ENCODE assay signal across 15 cellular contexts in genomic region chr1:210323957-210324356, GRCh38. TPM values are rescaled to one million over a fixed set of nuclear protein-coding genes. Genes with fewer than 3 reads are reported as not detected.
DNase-seq lines count a peak whose midpoint lies in the region; ATAC-seq, FAIRE-seq and TF ChIP-seq lines count a peak whose summit lies in the region.
"Had no signal": no experiment of that assay in that cellular context is flagged by ENCODE, and none has a peak within 500 bp of the region (broad histone marks: within the 10 kb centered on the region; RNA-seq: fewer than 3 reads in every experiment).

No MANE protein-coding gene starts in this region.

- BruUV-seq in GM12878 (replicated peaks; lab: Mats Ljungman, UMichigan), result no TSS peak

- no peaks in the 10 kb centered on the region for H3K79me2 ChIP-seq in GM12878 (ENCODE audit: control insufficient read depth, insufficient read depth, low read length)

- RAD21 ChIA-PET in GM12878 (lab: Charles Lee; ENCODE audit: unreplicated experiment), result interaction anchor here (0.7 to 1.3 kb wide), 3 partner anchors 71 to 76 kb away, joined by 3 read pairs; no protein-coding TSS in a partner anchor

- FAIRE-seq in D721Med (lab: Jason Lieb, UNC), result peak; percentile 55
- peak; percentile 59 for FAIRE-seq in GM12878 (lab: Jason Lieb, UNC)
- FAIRE-seq: H1 had no signal

- POLR2A ChIA-PET in GM12878 (lab: Charles Lee), result no interaction called here

- no peaks in the 10 kb centered on the region; a peak in 1 of 4 replicates for H3K27me3 ChIP-seq in GM12878 (replicated peaks in 1 of 2; ENCODE audit: control insufficient read depth in 2 of 2, insufficient read depth in 2 of 2, low read length in 1 of 2)
- H3K27me3 ChIP-seq: BLaER1 treated with 17β-estradiol and CSF1 and Interleukin-3, amounts not matched to agents 10 nM and 100 nM had no signal

- WGBS in GM12878 (ENCODE audit: insufficient coverage, insufficient replicate concordance, low lambda C conversion rate, missing lambda C conversion rate), result 0% methylated on average over 1 of the region's 1 CpG

- H3K4me1 ChIP-seq in GM12878 (ENCODE audit: control insufficient read depth, insufficient read depth, low read length), result peaks cover 5% of the 10 kb centered on the region

- no peak for TF ChIP-seq RAD21 in GM12878 (IDR thresholded peaks at IDR 0.05; ENCODE audit: insufficient read depth, low read depth, low read length)

- ATAC-seq in GM18519 (IDR thresholded peaks at IDR 0.05; ENCODE audit: low FRiP score, unreplicated experiment) (peak; percentile 38), GM12878 (peak; percentile 25), GM21367 (IDR thresholded peaks at IDR 0.05; ENCODE audit: unreplicated experiment) (no peak), GM18907 (IDR thresholded peaks at IDR 0.05; ENCODE audit: unreplicated experiment) (no peak)
- ATAC-seq: CD8-positive, alpha-beta T cell had no signal

- SMC1A ChIA-PET in GM12878 (lab: Charles Lee; ENCODE audit: uncharacterized antibody, unreplicated experiment), result interaction anchor here (1.4 to 11.8 kb wide), 2 partner anchors 9 to 19 kb away, joined by 4 to 199 read pairs; no protein-coding TSS in a partner anchor

- no peak for DNase-seq in D721Med (ENCODE audit: insufficient read length, low spot score)
- DNase-seq in MV-4-11 (lab: John Stamatoyannopoulos, UW), result peak; percentile 12
- DNase-seq in GM12878 (ENCODE audit: low read depth, low spot score), result no peak
- no peak for DNase-seq in COLO829 (ENCODE audit: low spot score)
- DNase-seq in NCI-H1694 (lab: John Stamatoyannopoulos, UW), result no peak
- DNase-seq: CD8-positive, alpha-beta T cell; COR-L47; GDM1; H9; KG1 had no signal

- no peak overlapping the region for H3K27ac ChIP-seq in GM12878 (ENCODE audit: control insufficient read depth, insufficient read depth)
- H3K27ac ChIP-seq: BLaER1 treated with 17β-estradiol and CSF1 and Interleukin-3, amounts not matched to agents 10 nM and 100 nM had no signal

- H3K4me2 ChIP-seq in GM12878 (ENCODE audit: control insufficient read depth, insufficient read depth), result no peak overlapping the region
- H3K4me2 ChIP-seq: BLaER1 treated with 17β-estradiol and CSF1 and Interleukin-3, amounts not matched to agents 10 nM and 100 nM had no signal

- TF ChIP-seq CTCF in D721Med (IDR thresholded peaks at IDR 0.05; ENCODE audit: insufficient read depth, missing control alignments) (no peak), GM12878 (IDR thresholded peaks at IDR 0.05 in 2 of 3, conservative IDR thresholded peaks at IDR 0.05 in 1 of 3; ENCODE audit: control insufficient read depth in 2 of 3, extremely low read depth in 1 of 3, insufficient read depth in 1 of 3, low read depth in 3 of 3, low read length in 3 of 3) (no peak)

- no peak; a peak in 1 of 4 replicates for TF ChIP-seq EP300 in GM12878 (IDR thresholded peaks at IDR 0.05; ENCODE audit: borderline replicate concordance in 1 of 2, control insufficient read depth in 1 of 2, low read depth in 2 of 2, low read length in 2 of 2)

- no peak overlapping the region for H2AFZ ChIP-seq in GM12878 (ENCODE audit: control insufficient read depth, low read depth, low read length)

- no peaks in the 10 kb centered on the region; the same call in 2 of the 3 replicates for H3K9me3 ChIP-seq in GM12878 (replicated peaks; ENCODE audit: control insufficient read depth, insufficient read depth, low read length)

- CTCF ChIA-PET in GM12878 (lab: Yijun Ruan, JAX), result no interaction called here

- no peak overlapping the region for H3K4me3 ChIP-seq in GM12878
- H3K4me3 ChIP-seq: BLaER1 treated with 17β-estradiol and CSF1 and Interleukin-3, amounts not matched to agents 10 nM and 100 nM had no signal

- no peak overlapping the region for H3K9ac ChIP-seq in GM12878 (ENCODE audit: control insufficient read depth, insufficient read depth, low read length)
- H3K9ac ChIP-seq: BLaER1 treated with 17β-estradiol and CSF1 and Interleukin-3, amounts not matched to agents 10 nM and 100 nM had no signal

- no peaks in the 10 kb centered on the region for H3K36me3 ChIP-seq in GM12878 (ENCODE audit: control insufficient read depth in 2 of 2, insufficient read depth in 2 of 2, low read length in 1 of 2)
- H3K36me3 ChIP-seq: BLaER1 treated with 17β-estradiol and CSF1 and Interleukin-3, amounts not matched to agents 10 nM and 100 nM had no signal

- TF ChIP-seq POLR2A in GM12878 (IDR thresholded peaks at IDR 0.05; ENCODE audit: low read depth, low read length), result no peak

- H4K20me1 ChIP-seq in GM12878 (ENCODE audit: control insufficient read depth, insufficient read depth), result no peaks in the 10 kb centered on the region
- H4K20me1 ChIP-seq: BLaER1 treated with 17β-estradiol and CSF1 and Interleukin-3, amounts not matched to agents 10 nM and 100 nM had no signal

- intact Hi-C loops in GM12878 (cut with micrococcal nuclease; ENCODE audit: unreplicated experiment), result no loop called here

- in situ Hi-C loops in GM12878 (cut with MboI), result no loop called here

TF ChIP-seq in GM12878, 131 proteins besides CTCF, POLR2A, EP300 and RAD21 (continues in another document):
- TF ChIP-seq RUNX3 (IDR thresholded peaks at IDR 0.05; ENCODE audit: low read length), result peak; percentile 66; the same call in 1 of the 2 replicates
- TF ChIP-seq RELB (IDR thresholded peaks at IDR 0.05; ENCODE audit: low read depth), result peak; percentile 72; the same call in 1 of the 2 replicates
- peak; percentile 38 for TF ChIP-seq SKIL (IDR thresholded peaks at IDR 0.05; ENCODE audit: low read depth, poor library complexity, severe bottlenecking)
- TF ChIP-seq BMI1 (IDR thresholded peaks at IDR 0.05; ENCODE audit: borderline replicate concordance), result peak; percentile 59; the same call in 1 of the 2 replicates
- 0 out of 2 replicates have a peak, but pooled peaks have one; percentile 38 for TF ChIP-seq NFIC (IDR thresholded peaks at IDR 0.05; ENCODE audit: low read depth, low read length)
- TF ChIP-seq HCFC1 (IDR thresholded peaks at IDR 0.05; ENCODE audit: low read length), result no peak
- TF ChIP-seq SMARCA5 (IDR thresholded peaks at IDR 0.05), result no peak
- peak; percentile 68; the same call in 1 of the 2 replicates for TF ChIP-seq BACH1 (IDR thresholded peaks at IDR 0.05; ENCODE audit: borderline replicate concordance)
- peak; percentile 70 for TF ChIP-seq JUNB (IDR thresholded peaks at IDR 0.05)
- TF ChIP-seq ATF7 (IDR thresholded peaks at IDR 0.05; ENCODE audit: low read depth), result peak; percentile 76
- no peak for TF ChIP-seq NFYA (IDR thresholded peaks at IDR 0.05; ENCODE audit: borderline replicate concordance, low read depth, low read length)
- peak; percentile 71 for TF ChIP-seq DPF2 (IDR thresholded peaks at IDR 0.05)
- no peak for TF ChIP-seq USF1 (IDR thresholded peaks at IDR 0.05; ENCODE audit: borderline replicate concordance, extremely low read length, insufficient read depth, low read depth, low read length)

RNA-seq across cellular contexts. Expression of gene HHAT, which starts 4.7 kb away (rescaled TPM):
- 165 and 172 TPM in 2 replicates for total RNA-seq in GM12878 (2013; cell fraction: nucleolus; rRNA removed)
- 3.0 and 4.0 TPM in 2 replicates for total RNA-seq in GM12878 (2014; rRNA removed)
- total RNA-seq in GM12878 (2014; rRNA removed; fragmentation: Illumina TruSeq; extraction: Trizol), result 2.5 and 2.6 TPM in 2 replicates
- 2.4 and 2.6 TPM in 2 replicates for total RNA-seq in GM12878 (2021)
- 1.5 TPM for polyA plus RNA-seq in GM12878 (2011; ENCODE audit: low read depth)
- 37.6 and 43.1 TPM in 2 replicates for polyA plus RNA-seq in GM12878 (2011; rRNA removed)
- 74.3 and 78.1 TPM in 2 replicates for polyA plus RNA-seq in GM12878 (2011; cell fraction: cytosol; rRNA removed)
- polyA plus RNA-seq in GM12878 (2011; cell fraction: nucleus; rRNA removed), result 78.1 and 83.1 TPM in 2 replicates
- 1.7 and 2.7 TPM in 2 replicates for polyA plus RNA-seq in GM12878 (2012)
- polyA plus RNA-seq in GM12878 (2014; fragmentation: Illumina TruSeq; extraction: Trizol), result 2.2 and 3.2 TPM in 2 replicates
- polyA plus RNA-seq in GM12878 (2014; fragmentation: Nextera tagmentation; extraction: Ambion mirVana), result 1 to 10 TPM; 1.2 to 1.5 TPM
- 2.1 and 2.6 TPM in 2 replicates for polyA plus RNA-seq in GM12878 (2014; rRNA removed)
- 1 to 10 TPM; 3.0 to 3.9 TPM for polyA plus RNA-seq in GM12878 (2016; fragmentation: Nextera tagmentation; extraction: Ambion mirVana)
- polyA minus RNA-seq in GM12878 (2011; rRNA and poly(A)+ RNA removed), result 139 and 172 TPM in 2 replicates
- polyA minus RNA-seq in GM12878 (2011; cell fraction: cytosol; rRNA and poly(A)+ RNA removed), result 20.3 and 21.6 TPM in 2 replicates
- 255 and 349 TPM in 2 replicates for polyA minus RNA-seq in GM12878 (2011; cell fraction: nucleus; rRNA and poly(A)+ RNA removed)

Comparison
In these comparisons a context has a peak if more than half of its experiments do, and no peak if none do; other contexts are left out.
1. ATAC-seq: peak in GM18519 (single experiment) and GM12878 (single experiment); none in GM21367 (single experiment) and GM18907 (single experiment).